In the genomic region with DNA sequence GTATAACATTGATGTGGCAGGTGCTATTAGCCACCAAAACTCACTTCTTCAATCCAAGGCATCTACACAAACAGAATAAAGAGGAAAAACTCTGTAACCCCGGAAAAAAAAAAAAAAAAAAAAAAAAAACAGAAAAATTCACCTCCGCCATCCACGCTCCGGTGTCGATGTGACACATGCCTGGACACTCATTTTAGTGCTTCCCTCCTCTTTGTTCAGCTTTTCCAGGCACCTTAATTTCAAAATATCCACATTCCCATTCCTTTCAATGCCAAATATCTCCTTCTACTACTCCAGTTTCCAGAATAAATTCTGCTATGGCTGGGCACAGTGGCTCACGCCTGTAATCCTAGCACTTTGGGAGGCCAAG, we compare ENCODE assay signal across 13 cellular contexts. TPM values are rescaled to one million over a fixed set of nuclear protein-coding genes. Genes with fewer than 3 reads are reported as not detected.
DNase-seq lines count a peak whose midpoint lies in the region; ATAC-seq and TF ChIP-seq lines count a peak whose summit lies in the region.
"Had no signal": no experiment of that assay in that cellular context is flagged by ENCODE, and none has a peak within 500 bp of the region (broad histone marks: within the 10 kb centered on the region; RNA-seq: fewer than 3 reads in every experiment).

No MANE protein-coding gene starts in this region.

- H2AK5ac ChIP-seq in neuronal stem cell (ENCODE audit: low read depth, low read length) = no peak overlapping the region

- intact Hi-C loops in PC-3 (cut with micrococcal nuclease) = loop anchor here (2.0 to 5.0 kb wide), 2 partner anchors 26 to 36 kb away; no protein-coding TSS in a partner anchor
- intact Hi-C loops in dendritic cell treated with granulocyte-macrophage colony-stimulating factor and Interleukin-4, amounts not matched to agents 40 ng/mL and 50 ng/mL, for 4 days (cut with micrococcal nuclease) = no loop called here

- peak overlapping the region; percentile 12 for H3K4me2 ChIP-seq in PC-3 (ENCODE audit: low read length)
- H3K4me2 ChIP-seq in neuronal stem cell (ENCODE audit: insufficient read depth, low read length, poor library complexity, severe bottlenecking) = no peak overlapping the region

- H3K36me3 ChIP-seq in ACC112 (ENCODE audit: insufficient read depth, low read length) (no peaks in the 10 kb centered on the region), PC-3 (ENCODE audit: low read depth, low read length) (no peaks in the 10 kb centered on the region), neuronal stem cell (replicated peaks in 1 of 2; ENCODE audit: control insufficient read depth in 2 of 2, insufficient read depth in 2 of 2, low read length in 2 of 2) (no peaks in the 10 kb centered on the region)
- H3K36me3 ChIP-seq: ascending aorta, esophagus squamous epithelium had no signal

- no peaks in the 10 kb centered on the region for H3K27me3 ChIP-seq in ACC112 (ENCODE audit: insufficient read depth, low read length)
- H3K27me3 ChIP-seq in PC-3 (ENCODE audit: low read length) = no peaks in the 10 kb centered on the region
- no peaks in the 10 kb centered on the region for H3K27me3 ChIP-seq in neuronal stem cell (ENCODE audit: control insufficient read depth in 3 of 3, insufficient read depth in 3 of 3, low read depth in 1 of 3, low read length in 3 of 3)
- H3K27me3 ChIP-seq: ascending aorta, esophagus squamous epithelium had no signal

- no peak for DNase-seq in PC-3
- DNase-seq in neuronal stem cell (ENCODE audit: low spot score) = no peak
- DNase-seq in NCI-H345 treated with DMSO at 0.1 percent for 48 hours (lab: John Stamatoyannopoulos, UW; ENCODE audit: unreplicated experiment) = no peak
- DNase-seq in CD1c-positive myeloid dendritic cell (ENCODE audit: extremely low spot score) = no peak
- DNase-seq in 8988T = no peak
- DNase-seq: activated naive CD4-positive, alpha-beta T cell treated with Interleukin-2 at 50 U/mL for 16 hours; esophagus squamous epithelium; natural killer cell had no signal

- no peaks in the 10 kb centered on the region for H3K79me1 ChIP-seq in neuronal stem cell (ENCODE audit: low read depth, low read length)

- H3K4me3 Mint-ChIP-seq in dendritic cell treated with granulocyte-macrophage colony-stimulating factor and Interleukin-4, amounts not matched to agents 40 ng/mL and 50 ng/mL, for 4 days = peak overlapping the region; percentile 13
- H3K4me3 Mint-ChIP-seq: natural killer cell; stimulated activated naive CD8-positive, alpha-beta T cell treated with anti-CD3 and anti-CD28 coated beads, Interleukin-15, Interleukin-2, amounts not matched to agents 100 ng/mL and 50 ng/mL, for 24 hours had no signal

- no peak overlapping the region for H3K4ac ChIP-seq in neuronal stem cell (ENCODE audit: low read length)

- no peaks in the 10 kb centered on the region for H4K20me1 ChIP-seq in PC-3 (ENCODE audit: low read length)

- H2BK12ac ChIP-seq in neuronal stem cell (ENCODE audit: low read length) = no peak overlapping the region

- H3K4me1 Mint-ChIP-seq in dendritic cell treated with granulocyte-macrophage colony-stimulating factor and Interleukin-4, amounts not matched to agents 40 ng/mL and 50 ng/mL, for 4 days (ENCODE audit: low read depth) = peaks cover 26% of the 10 kb centered on the region

- CTCF ChIA-PET in PC-3 (lab: Charles Lee) = interaction anchor here (1.4 kb wide), 1 partner anchor 26 kb away, joined by 5 read pairs; no protein-coding TSS in a partner anchor

- H3F3A ChIP-seq in PC-3 (ENCODE audit: low read length, unreplicated experiment) = peaks cover 13% of the 10 kb centered on the region

- H3K14ac ChIP-seq in neuronal stem cell (ENCODE audit: low read length) = no peak overlapping the region

- H3K4me1 ChIP-seq in ACC112 (ENCODE audit: control insufficient read depth, insufficient read depth, low read length, unreplicated experiment) (peaks cover 17% of the 10 kb centered on the region), PC-3 (ENCODE audit: insufficient read depth, low read length) (peaks cover 41% of the 10 kb centered on the region), neuronal stem cell (ENCODE audit: control insufficient read depth in 2 of 2, insufficient read depth in 1 of 2, low read depth in 1 of 2, low read length in 2 of 2) (peaks cover 0 to 1% of the 10 kb centered on the region in 2 donors)
- H3K4me1 ChIP-seq: ascending aorta had no signal

- no TSS peak for BruUV-seq in PC-3 (replicated peaks; lab: Mats Ljungman, UMichigan)

- POLR2A ChIA-PET in PC-3 (lab: Charles Lee; ENCODE audit: unreplicated experiment) = no interaction called here

- H4K91ac ChIP-seq in neuronal stem cell (ENCODE audit: low read depth, low read length, poor library complexity) = no peak overlapping the region

- 0 out of 2 replicates have a peak overlapping the region, but pooled peaks have one; percentile 18 for H3K27ac ChIP-seq in ACC112 (ENCODE audit: low read depth, low read length)
- H3K27ac ChIP-seq in PC-3 (ENCODE audit: low read length) = peak overlapping the region; percentile 10; the same call in 1 of the 2 replicates
- no peak overlapping the region for H3K27ac ChIP-seq in neuronal stem cell (replicated peaks; ENCODE audit: low read length)
- H3K27ac ChIP-seq: ascending aorta had no signal

- H3K18ac ChIP-seq in neuronal stem cell (ENCODE audit: low read length) = no peak overlapping the region

- H3K9ac ChIP-seq in PC-3 (ENCODE audit: low read length) = no peak overlapping the region
- no peak overlapping the region for H3K9ac ChIP-seq in neuronal stem cell (ENCODE audit: low read depth, low read length, poor library complexity)

- no peak overlapping the region for H2AFZ ChIP-seq in ACC112 (ENCODE audit: low read length, unreplicated experiment)
- no peak overlapping the region for H2AFZ ChIP-seq in PC-3 (ENCODE audit: low read length)
- H2AFZ ChIP-seq in neuronal stem cell (ENCODE audit: low read length) = peak overlapping the region; percentile 46

- no CpG with 5 or more reads among the region's 6 CpGs for WGBS in neuronal stem cell (ENCODE audit: extremely low coverage in 2 of 2, insufficient read length in 2 of 2, insufficient replicate concordance in 1 of 2), 2 donors

- TF ChIP-seq CTCF in PC-3 (conservative IDR thresholded peaks at IDR 0.05; ENCODE audit: low read depth, low read length) = no peak

- no peaks in the 10 kb centered on the region for H3K9me3 Mint-ChIP-seq in dendritic cell treated with granulocyte-macrophage colony-stimulating factor and Interleukin-4, amounts not matched to agents 40 ng/mL and 50 ng/mL, for 4 days
- H3K9me3 Mint-ChIP-seq: natural killer cell; stimulated activated naive CD8-positive, alpha-beta T cell treated with anti-CD3 and anti-CD28 coated beads, Interleukin-15, Interleukin-2, amounts not matched to agents 100 ng/mL and 50 ng/mL, for 24 hours had no signal

- ATAC-seq in PC-3 = no peak
- no peak for ATAC-seq in GM18519 (IDR thresholded peaks at IDR 0.05; ENCODE audit: low FRiP score, unreplicated experiment)
- ATAC-seq: natural killer cell had no signal

- H3K36me3 Mint-ChIP-seq in dendritic cell treated with granulocyte-macrophage colony-stimulating factor and Interleukin-4, amounts not matched to agents 40 ng/mL and 50 ng/mL, for 4 days (ENCODE audit: low read depth) = no peaks in the 10 kb centered on the region
- H3K36me3 Mint-ChIP-seq: natural killer cell had no signal

- no peaks in the 10 kb centered on the region for H3K9me2 ChIP-seq in PC-3 (replicated peaks; ENCODE audit: low read length)

- no peak overlapping the region for H3K23ac ChIP-seq in neuronal stem cell (ENCODE audit: low read depth, low read length, poor library complexity)

- no peak overlapping the region for H2BK5ac ChIP-seq in neuronal stem cell (ENCODE audit: low read length)

- peak overlapping the region; percentile 76 for H3K27ac Mint-ChIP-seq in dendritic cell treated with granulocyte-macrophage colony-stimulating factor and Interleukin-4, amounts not matched to agents 40 ng/mL and 50 ng/mL, for 4 days
- H3K27ac Mint-ChIP-seq: natural killer cell; stimulated activated naive CD8-positive, alpha-beta T cell treated with anti-CD3 and anti-CD28 coated beads, Interleukin-15, Interleukin-2, amounts not matched to agents 100 ng/mL and 50 ng/mL, for 24 hours had no signal

- H4K8ac ChIP-seq in neuronal stem cell (ENCODE audit: low read depth, low read length) = no peak overlapping the region

- no peak overlapping the region for H2BK15ac ChIP-seq in neuronal stem cell (ENCODE audit: low read length)

- H3K27me3 Mint-ChIP-seq in dendritic cell treated with granulocyte-macrophage colony-stimulating factor and Interleukin-4, amounts not matched to agents 40 ng/mL and 50 ng/mL, for 4 days = peaks cover 3% of the 10 kb centered on the region
- H3K27me3 Mint-ChIP-seq: stimulated activated naive CD8-positive, alpha-beta T cell treated with anti-CD3 and anti-CD28 coated beads, Interleukin-15, Interleukin-2, amounts not matched to agents 100 ng/mL and 50 ng/mL, for 24 hours had no signal

- no peaks in the 10 kb centered on the region for H3K9me3 ChIP-seq in PC-3 (ENCODE audit: low read length)
- no peaks in the 10 kb centered on the region for H3K9me3 ChIP-seq in neuronal stem cell (replicated peaks in 1 of 2; ENCODE audit: control insufficient read depth in 2 of 2, insufficient read depth in 1 of 2, low read depth in 1 of 2, low read length in 2 of 2)
- H3K9me3 ChIP-seq: ascending aorta, esophagus squamous epithelium had no signal

- H3K4me3 ChIP-seq in ACC112 (ENCODE audit: low read depth, low read length) (no peak overlapping the region), PC-3 (ENCODE audit: low read length) (no peak overlapping the region), neuronal stem cell (ENCODE audit: low read length in 2 of 2) (no peak overlapping the region)
- H3K4me3 ChIP-seq: ascending aorta, esophagus squamous epithelium had no signal

- H2BK120ac ChIP-seq in neuronal stem cell (ENCODE audit: low read depth, low read length) = no peak overlapping the region

- no peaks in the 10 kb centered on the region for H3K79me2 ChIP-seq in ACC112 (ENCODE audit: control insufficient read depth, insufficient read depth, low read length, unreplicated experiment)
- no peaks in the 10 kb centered on the region for H3K79me2 ChIP-seq in PC-3 (ENCODE audit: low read length)

RNA-seq across cellular contexts. Expression of a gene that starts 5.8 kb away (rescaled TPM):
- total RNA-seq in PC-3 (2014; rRNA removed) = 24.2 and 45.2 TPM in 2 replicates
- polyA plus RNA-seq in neuronal stem cell (2013, experiment 1 of 2) = 36.6 TPM
- polyA plus RNA-seq in neuronal stem cell (2013, experiment 2 of 2) = 38.4 TPM

RNA-seq across cellular contexts. Expression of a gene that starts 55.2 kb away (rescaled TPM):
- 3,669 and 3,712 TPM in 2 replicates for total RNA-seq in PC-3 (2014; rRNA removed)
- polyA plus RNA-seq in neuronal stem cell (2013, experiment 1 of 2) = 492 TPM
- polyA plus RNA-seq in neuronal stem cell (2013, experiment 2 of 2) = 487 TPM
